ENCODE assay signal across 8 cellular contexts in genomic region chr19:47112166-47112663, GRCh38. TPM values are rescaled to one million over a fixed set of nuclear protein-coding genes. Genes with fewer than 3 reads are reported as not detected.
DNase-seq lines count a peak whose midpoint lies in the region; ATAC-seq and TF ChIP-seq lines count a peak whose summit lies in the region.

No MANE protein-coding gene starts in this region.

- peaks cover 0 to 14% of the 10 kb centered on the region in 2 donors for H3K36me3 Mint-ChIP-seq in naive B cell
- peaks cover 72% of the 10 kb centered on the region for H3K36me3 Mint-ChIP-seq in stimulated activated effector memory CD8-positive, alpha-beta T cell treated with anti-CD3 and anti-CD28 coated beads, Interleukin-12 subunit alpha, Interleukin-12 subunit beta, amount 100 ng/mL, for 72 hours

- H3K4me1 Mint-ChIP-seq in naive B cell, result peaks cover 40 to 49% (median 49%) of the 10 kb centered on the region in 3 donors
- peaks cover 42% of the 10 kb centered on the region for H3K4me1 Mint-ChIP-seq in stimulated activated effector memory CD8-positive, alpha-beta T cell treated with anti-CD3 and anti-CD28 coated beads, Interleukin-12 subunit alpha, Interleukin-12 subunit beta, amount 100 ng/mL, for 72 hours

- H3K9me3 ChIP-seq in AG04450 (ENCODE audit: control insufficient read depth, insufficient read depth, low read length) (no peaks in the 10 kb centered on the region; the same call in 1 of the 2 replicates), Panc1 (ENCODE audit: control insufficient read depth, insufficient read depth, low read depth, low read length) (no peaks in the 10 kb centered on the region)

- CTCF ChIA-PET in AG04450 (lab: Charles Lee), result interaction anchor here (1.9 to 2.1 kb wide), 2 partner anchors 14 to 76 kb away, joined by 4 to 15 read pairs; no protein-coding TSS in a partner anchor
- CTCF ChIA-PET in Panc1 (lab: Charles Lee), result no interaction called here

- no TSS peak for BruUV-seq in Panc1 (replicated peaks; lab: Mats Ljungman, UMichigan)

- peak overlapping the region; percentile 99 to 100 (median 100) for H3K27ac Mint-ChIP-seq in naive B cell
- peak overlapping the region; percentile 100 for H3K27ac Mint-ChIP-seq in stimulated activated effector memory CD8-positive, alpha-beta T cell treated with anti-CD3 and anti-CD28 coated beads, Interleukin-12 subunit alpha, Interleukin-12 subunit beta, amount 100 ng/mL, for 72 hours

- POLR2A ChIA-PET in AG04450 (lab: Yijun Ruan, JAX), result interaction anchor here (0.6 to 2.8 kb wide), 7 partner anchors 11 to 324 kb away, joined by 3 to 20 read pairs (median 9); partner anchors contain the start of genes CCDC9, SAE1 and SLC1A5
- POLR2A ChIA-PET in Panc1 (lab: Charles Lee), result interaction anchor here (0.8 to 1.4 kb wide), 3 partner anchors 132 to 248 kb away, joined by 3 to 15 read pairs (median 5); no protein-coding TSS in a partner anchor

- ATAC-seq in GM19023 (IDR thresholded peaks at IDR 0.05; ENCODE audit: unreplicated experiment) (peak; percentile 26), Panc1 (peak; percentile 62), naive B cell (ENCODE audit: low read depth in 2 of 2) (peak; percentile 26 to 31)
- ATAC-seq in stimulated activated effector memory CD8-positive, alpha-beta T cell treated with anti-CD3 and anti-CD28 coated beads, Interleukin-12 subunit alpha, Interleukin-12 subunit beta, amount 100 ng/mL, for 72 hours, result peak; percentile 20

- DNase-seq in AG04450 (ENCODE audit: low read depth, low spot score) (peak; percentile 67), HuH-7 (ENCODE audit: low spot score) (peak; percentile 69), Panc1 (ENCODE audit: low read depth, low spot score) (no peak), activated T-helper 1 cell treated with Interleukin-2 at 50 U/mL for 16 hours (ENCODE audit: low read depth) (peak; percentile 85), fibroblast of gingiva (ENCODE audit: low read depth) (peak; percentile 94), naive B cell (peak; percentile 89)
- DNase-seq in stimulated activated effector memory CD8-positive, alpha-beta T cell treated with anti-CD3 and anti-CD28 coated beads, Interleukin-12 subunit alpha, Interleukin-12 subunit beta, amount 100 ng/mL, for 72 hours (ENCODE audit: low spot score in 2 of 2), result peak; percentile 69 to 91

- no peaks in the 10 kb centered on the region for H3K27me3 ChIP-seq in AG04450 (ENCODE audit: control insufficient read depth, insufficient read depth, low read length)
- H3K27me3 ChIP-seq in Panc1 (ENCODE audit: control insufficient read depth, insufficient read depth, low read length), result no peaks in the 10 kb centered on the region

- in situ Hi-C loops in Panc1 (cut with HindIII; ENCODE audit: low pct_unique_long_range_greater_than_20kb, low sequenced_read_pairs), result no loop called here

- intact Hi-C loops in Panc1 (cut with micrococcal nuclease; ENCODE audit: unreplicated experiment), result no loop called here

- H3K9me3 Mint-ChIP-seq in naive B cell, result peaks cover 0 to 3% (median 0%) of the 10 kb centered on the region in 7 donors
- no peaks in the 10 kb centered on the region for H3K9me3 Mint-ChIP-seq in stimulated activated effector memory CD8-positive, alpha-beta T cell treated with anti-CD3 and anti-CD28 coated beads, Interleukin-12 subunit alpha, Interleukin-12 subunit beta, amount 100 ng/mL, for 72 hours

- H3K4me1 ChIP-seq in Panc1 (ENCODE audit: control insufficient read depth, insufficient read depth, low read length), result peaks cover 28% of the 10 kb centered on the region

- peak overlapping the region; percentile 96 for H3K4me3 ChIP-seq in AG04450 (ENCODE audit: low read depth, low read length)
- H3K4me3 ChIP-seq in Panc1 (ENCODE audit: low read depth in 2 of 2, low read length in 2 of 2), result peak overlapping the region; percentile 85 to 86

- no peaks in the 10 kb centered on the region for H3K27me3 Mint-ChIP-seq in naive B cell

- no peaks in the 10 kb centered on the region; the same call in 1 of the 2 replicates for H3K36me3 ChIP-seq in Panc1 (ENCODE audit: control insufficient read depth, insufficient read depth, low read length)

- H3K27ac ChIP-seq in AG04450 (ENCODE audit: low read depth, low read length) (peak overlapping the region; percentile 100), Panc1 (ENCODE audit: low read length) (peak overlapping the region; percentile 98)

- peak overlapping the region; percentile 95 to 100 (median 98) for H3K4me3 Mint-ChIP-seq in naive B cell
- peak overlapping the region; percentile 95 for H3K4me3 Mint-ChIP-seq in stimulated activated effector memory CD8-positive, alpha-beta T cell treated with anti-CD3 and anti-CD28 coated beads, Interleukin-12 subunit alpha, Interleukin-12 subunit beta, amount 100 ng/mL, for 72 hours

- no peak for TF ChIP-seq CTCF in AG04450 (IDR thresholded peaks at IDR 0.05; ENCODE audit: low read depth, low read length)
- no peak for TF ChIP-seq CTCF in Panc1 (IDR thresholded peaks at IDR 0.05)

RNA-seq across cellular contexts. Expression of gene ZC3H4, which starts 1.4 kb away (rescaled TPM):
- polyA plus RNA-seq in AG04450 (2011; rRNA removed) (4.9 and 7.3 TPM in 2 replicates), naive B cell (ENCODE audit: low read depth in 6 of 6) (1 to 10 TPM in 5 of 6 donors, under 1 TPM in 1; 0.46 to 2.6 (median 1.6) TPM)
- polyA minus RNA-seq in AG04450 (2011; rRNA and poly(A)+ RNA removed), result 12.7 and 15.9 TPM in 2 replicates
- total RNA-seq in Panc1 (2021; ENCODE audit: unreplicated experiment), result 42.7 TPM
- polyA plus RNA-seq in Panc1 (2012; ENCODE audit: insufficient read length), result 18.9 TPM

RNA-seq across cellular contexts. Expression of gene SAE1, which starts 18.4 kb away (rescaled TPM):
- polyA plus RNA-seq in AG04450 (2011; rRNA removed) (142 and 165 TPM in 2 replicates), naive B cell (ENCODE audit: low read depth in 6 of 6) (10 to 100 TPM; 74.7 to 97.1 (median 78.9) TPM)
- polyA minus RNA-seq in AG04450 (2011; rRNA and poly(A)+ RNA removed), result 62.8 and 63.5 TPM in 2 replicates
- 140 TPM for total RNA-seq in Panc1 (2021; ENCODE audit: unreplicated experiment)
- 112 TPM for polyA plus RNA-seq in Panc1 (2012; ENCODE audit: insufficient read length)
